In genomic region chr9:111597852-111598729, GRCh38 we compare ENCODE assay signal across 8 cellular contexts. TPM values are rescaled to one million over a fixed set of nuclear protein-coding genes. Genes with fewer than 3 reads are reported as not detected.
DNase-seq lines count a peak whose midpoint lies in the region; ATAC-seq, FAIRE-seq and TF ChIP-seq lines count a peak whose summit lies in the region.

No MANE protein-coding gene starts in this region.

- H3K9ac ChIP-seq in PC-3 (ENCODE audit: low read length) (peak overlapping the region; percentile 76), neural cell (ENCODE audit: low read length) (no peak overlapping the region)

- H3K27ac ChIP-seq in 22Rv1: peak overlapping the region; percentile 93
- H3K27ac ChIP-seq in PC-3 (ENCODE audit: low read length): peak overlapping the region; percentile 43; the same call in 1 of the 2 replicates
- H3K27ac ChIP-seq in neural cell (ENCODE audit: low read length): no peak overlapping the region
- no peak overlapping the region for H3K27ac ChIP-seq in thymus (ENCODE audit: low read depth)

- no peaks in the 10 kb centered on the region for H3K36me3 Mint-ChIP-seq in activated T-helper 17 cell treated with anti-CD3 and anti-CD28 coated beads, Interleukin-2, amount 50 U/mL, for 72 hours (ENCODE audit: low read depth)

- H3K4me3 ChIP-seq in PC-3 (ENCODE audit: low read length): peak overlapping the region; percentile 80
- H3K4me3 ChIP-seq in fibroblast of the aortic adventitia (ENCODE audit: low read depth, low read length): peak overlapping the region; percentile 73
- peak overlapping the region; percentile 38 for H3K4me3 ChIP-seq in neural cell (ENCODE audit: low read length)
- peak overlapping the region; percentile 20 for H3K4me3 ChIP-seq in thymus (ENCODE audit: low read length)

- H3K4me1 ChIP-seq in PC-3 (ENCODE audit: insufficient read depth, low read length): peaks cover 16% of the 10 kb centered on the region
- no peaks in the 10 kb centered on the region for H3K4me1 ChIP-seq in thymus (ENCODE audit: control insufficient read depth, insufficient read depth, low read length)

- no TSS peak for BruUV-seq in PC-3 (replicated peaks; lab: Mats Ljungman, UMichigan)

- CTCF ChIA-PET in PC-3 (lab: Charles Lee): interaction anchor here (0.5 to 2.2 kb wide), 5 partner anchors 12 to 436 kb away, joined by 3 to 18 read pairs (median 9); no protein-coding TSS in a partner anchor

- TF ChIP-seq CTCF in 22Rv1 (IDR thresholded peaks at IDR 0.05) (peak; percentile 90), PC-3 (conservative IDR thresholded peaks at IDR 0.05; ENCODE audit: low read depth, low read length) (peak; percentile 73), fibroblast of the aortic adventitia (IDR thresholded peaks at IDR 0.05; ENCODE audit: insufficient read depth, low read length) (peak; percentile 76), neural cell (IDR thresholded peaks at IDR 0.05; ENCODE audit: poor library complexity, severe bottlenecking) (peak; percentile 55)

- peaks cover 5% of the 10 kb centered on the region for H3K4me1 Mint-ChIP-seq in activated T-helper 17 cell treated with anti-CD3 and anti-CD28 coated beads, Interleukin-2, amount 50 U/mL, for 72 hours

- peaks cover 14% of the 10 kb centered on the region for H3K36me3 ChIP-seq in PC-3 (ENCODE audit: low read depth, low read length)
- H3K36me3 ChIP-seq in neural cell (ENCODE audit: insufficient read depth, low read length): no peaks in the 10 kb centered on the region
- no peaks in the 10 kb centered on the region for H3K36me3 ChIP-seq in thymus (ENCODE audit: control insufficient read depth, insufficient read depth)

- TF ChIP-seq EP300 in neural cell (conservative IDR thresholded peaks at IDR 0.05; ENCODE audit: poor library complexity, severe bottlenecking): no peak

- POLR2A ChIA-PET in PC-3 (lab: Charles Lee; ENCODE audit: unreplicated experiment): no interaction called here

- H2AFZ ChIP-seq in PC-3 (ENCODE audit: low read length): peak overlapping the region; percentile 98
- H2AFZ ChIP-seq in neural cell (ENCODE audit: low read depth, low read length): no peak overlapping the region

- peak overlapping the region; percentile 89 for H3K4me3 Mint-ChIP-seq in activated T-helper 17 cell treated with anti-CD3 and anti-CD28 coated beads, Interleukin-2, amount 50 U/mL, for 72 hours

- intact Hi-C loops in PC-3 (cut with micrococcal nuclease): loop anchor here (1.0 kb wide), 1 partner anchor 24 kb away; no protein-coding TSS in a partner anchor

- ATAC-seq in HG03571 (IDR thresholded peaks at IDR 0.05; ENCODE audit: unreplicated experiment) (peak; percentile 54), PC-3 (peak; percentile 31)
- ATAC-seq in activated T-helper 17 cell treated with anti-CD3 and anti-CD28 coated beads, Interleukin-2, amount 50 U/mL, for 72 hours (replicated peaks): peak; percentile 71

- H4K20me1 ChIP-seq in PC-3 (ENCODE audit: low read length) (no peaks in the 10 kb centered on the region), neural cell (ENCODE audit: insufficient read depth) (no peaks in the 10 kb centered on the region)

- no peaks in the 10 kb centered on the region for H3K27me3 ChIP-seq in PC-3 (ENCODE audit: low read length)
- H3K27me3 ChIP-seq in neural cell (ENCODE audit: insufficient read depth, low read depth, low read length): peaks cover 31% of the 10 kb centered on the region
- peaks cover 28% of the 10 kb centered on the region for H3K27me3 ChIP-seq in thymus (ENCODE audit: control insufficient read depth, insufficient read depth)

- H3K9me2 ChIP-seq in PC-3 (replicated peaks; ENCODE audit: low read length) (no peaks in the 10 kb centered on the region), neural cell (ENCODE audit: insufficient read depth, low read length) (no peaks in the 10 kb centered on the region)

- WGBS in thymus: 1% methylated on average over 41 of the region's 41 CpGs

- H3K9me3 ChIP-seq in PC-3 (ENCODE audit: low read length) (no peaks in the 10 kb centered on the region), neural cell (ENCODE audit: low read length) (no peaks in the 10 kb centered on the region), thymus (ENCODE audit: control insufficient read depth) (no peaks in the 10 kb centered on the region)

- no peaks in the 10 kb centered on the region for H3K9me3 Mint-ChIP-seq in activated T-helper 17 cell treated with anti-CD3 and anti-CD28 coated beads, Interleukin-2, amount 50 U/mL, for 72 hours

- H3K27me3 Mint-ChIP-seq in activated T-helper 17 cell treated with anti-CD3 and anti-CD28 coated beads, Interleukin-2, amount 50 U/mL, for 72 hours: peaks cover 13% of the 10 kb centered on the region

- TF ChIP-seq RAD21 in neural cell (conservative IDR thresholded peaks at IDR 0.05): peak; percentile 53

- TF ChIP-seq POLR2A in GM12891 (IDR thresholded peaks at IDR 0.05; ENCODE audit: low read depth, low read length): no peak

- H3F3A ChIP-seq in PC-3 (ENCODE audit: low read length, unreplicated experiment) (no peaks in the 10 kb centered on the region), neural cell (ENCODE audit: insufficient read depth, low read length, poor library complexity, severe bottlenecking) (no peaks in the 10 kb centered on the region)

- FAIRE-seq in GM12891 (lab: Jason Lieb, UNC): no peak

- peaks cover 24% of the 10 kb centered on the region for H3K79me2 ChIP-seq in PC-3 (ENCODE audit: low read length)
- no peaks in the 10 kb centered on the region for H3K79me2 ChIP-seq in neural cell (replicated peaks; ENCODE audit: insufficient read depth, low read length)

- H3K27ac Mint-ChIP-seq in activated T-helper 17 cell treated with anti-CD3 and anti-CD28 coated beads, Interleukin-2, amount 50 U/mL, for 72 hours: peak overlapping the region; percentile 50

- H3K4me2 ChIP-seq in PC-3 (ENCODE audit: low read length) (peak overlapping the region; percentile 92), neural cell (ENCODE audit: low read length) (no peak overlapping the region)

- DNase-seq in GM12891 (ENCODE audit: insufficient read length, low spot score): peak; percentile 43
- DNase-seq in PC-3: peak; percentile 61
- DNase-seq in fibroblast of the aortic adventitia (ENCODE audit: low read depth): peak; percentile 77

TF ChIP-seq in GM12891, 5 proteins besides CTCF, POLR2A, EP300 and RAD21:
- TF ChIP-seq PAX5 (IDR thresholded peaks at IDR 0.05; ENCODE audit: insufficient read depth, low read length, severe bottlenecking): no peak
- no peak for TF ChIP-seq POU2F2 (IDR thresholded peaks at IDR 0.05; ENCODE audit: low read depth, low read length)
- no peak for TF ChIP-seq TAF1 (IDR thresholded peaks at IDR 0.05; ENCODE audit: low read depth, low read length)
- no peak for TF ChIP-seq POLR2AphosphoS5 (IDR thresholded peaks at IDR 0.05; ENCODE audit: low read depth, low read length)
- TF ChIP-seq SPI1 (IDR thresholded peaks at IDR 0.05; ENCODE audit: low read depth, low read length): no peak

TF ChIP-seq in neural cell, 6 proteins besides CTCF, POLR2A, EP300 and RAD21:
- TF ChIP-seq POLR2AphosphoS5 (IDR thresholded peaks at IDR 0.05) (no peak), EZH2 (IDR thresholded peaks at IDR 0.05; ENCODE audit: borderline replicate concordance, insufficient read depth, low read length, poor library complexity, severe bottlenecking) (no peak), MXI1 (conservative IDR thresholded peaks at IDR 0.05; ENCODE audit: poor library complexity, severe bottlenecking) (no peak), TAF1 (IDR thresholded peaks at IDR 0.05; ENCODE audit: low read depth) (no peak), REST (IDR thresholded peaks at IDR 0.05; ENCODE audit: borderline replicate concordance) (no peak), SMC3 (conservative IDR thresholded peaks at IDR 0.05; ENCODE audit: poor library complexity) (peak; percentile 50)

RNA-seq across cellular contexts. Expression of gene PTGR1, which starts 1.4 kb away (rescaled TPM):
- 26.5 TPM for polyA plus RNA-seq in GM12891 (2012; ENCODE audit: low read depth, missing spikeins)
- total RNA-seq in PC-3 (2014; rRNA removed): 42.5 and 43.1 TPM in 2 replicates
- 1 to 10 TPM in 1 of 2 donors, under 1 TPM in 1; 0.61 to 5.5 TPM for total RNA-seq in activated T-helper 17 cell treated with anti-CD3 and anti-CD28 coated beads, Interleukin-2, amount 50 U/mL, for 72 hours
- 76.0 and 88.4 TPM in 2 replicates for total RNA-seq in fibroblast of the aortic adventitia (ENCODE audit: low replicate concordance)
- polyA plus RNA-seq in neural cell: 3.1 and 6.6 TPM in 2 replicates
- polyA minus RNA-seq in neural cell: 2.9 and 3.4 TPM in 2 replicates
- 16.5 TPM for polyA plus RNA-seq in thymus

RNA-seq across cellular contexts. Expression of gene DNAJC25, which starts 33.0 kb away (rescaled TPM):
- polyA plus RNA-seq in GM12891 (2012; ENCODE audit: low read depth, missing spikeins): 4.2 TPM
- total RNA-seq in PC-3 (2014; rRNA removed): 5.1 and 5.9 TPM in 2 replicates
- total RNA-seq in activated T-helper 17 cell treated with anti-CD3 and anti-CD28 coated beads, Interleukin-2, amount 50 U/mL, for 72 hours: 1 to 10 TPM; 3.8 to 9.6 TPM
- total RNA-seq in fibroblast of the aortic adventitia (ENCODE audit: low replicate concordance): 12.7 and 18.7 TPM in 2 replicates
- polyA plus RNA-seq in neural cell: 16.8 and 20.0 TPM in 2 replicates
- polyA minus RNA-seq in neural cell: 6.8 and 10.8 TPM in 2 replicates
- 8.8 TPM for polyA plus RNA-seq in thymus

Comparison
In these comparisons a context has a peak if more than half of its experiments do, and no peak if none do; other contexts are left out.
1. H3K27ac ChIP-seq: peak in 22Rv1 (single experiment) and PC-3 (single experiment); none in neural cell (single experiment) and thymus (single experiment).
2. H3K4me3 ChIP-seq: peak in every context shown above with its lines; median percentile 80 in PC-3; 73 in fibroblast of the aortic adventitia; 38 in neural cell; 20 in thymus.
3. Peak in every context shown above with its lines, with median percentiles within 50 percentile points of each other: CTCF ChIP-seq, DNase-seq and ATAC-seq.